1 cellular context compared by ENCODE assay signal in genomic region chr4:52408037-52408436, GRCh38.
TF ChIP-seq lines count a peak whose summit lies in the region.

No MANE protein-coding gene starts in this region.

TF ChIP-seq in SK-N-SH, 30 proteins besides CTCF, POLR2A, EP300 and RAD21 (continued from another document):
- TF ChIP-seq REST (IDR thresholded peaks at IDR 0.05; ENCODE audit: low read depth, low read length) (no peak), GATA2 (CRISPR knock-in tag; IDR thresholded peaks at IDR 0.05) (no peak), CHD2 (IDR thresholded peaks at IDR 0.05; ENCODE audit: low read length, partially characterized antibody) (no peak), RXRA (IDR thresholded peaks at IDR 0.05; ENCODE audit: borderline replicate concordance, low read depth) (no peak), SMC3 (IDR thresholded peaks at IDR 0.05; ENCODE audit: low read depth, low read length) (no peak), FOSL2 (IDR thresholded peaks at IDR 0.05; ENCODE audit: borderline replicate concordance, low read depth) (no peak), JUND (IDR thresholded peaks at IDR 0.05) (no peak), USF1 (IDR thresholded peaks at IDR 0.05; ENCODE audit: borderline replicate concordance, low read depth) (no peak), PBX3 (IDR thresholded peaks at IDR 0.05) (no peak), MEF2A (IDR thresholded peaks at IDR 0.05; ENCODE audit: borderline replicate concordance, low read depth) (no peak), ZBTB33 (IDR thresholded peaks at IDR 0.05; ENCODE audit: borderline replicate concordance, low read depth) (no peak), EZH2phosphoT487 (IDR thresholded peaks at IDR 0.05; ENCODE audit: borderline replicate concordance, low read depth) (no peak), POLR2AphosphoS5 (IDR thresholded peaks at IDR 0.05; ENCODE audit: low read depth, low read length) (no peak)
